Comparison of ENCODE assay signal across 20 cellular contexts in genomic region chr2:9103663-9104277, GRCh38.
A peak's percentile ranks its signal among the peaks of the same experiment; 100 is the strongest.
DNase-seq lines count a peak whose midpoint lies in the region; ATAC-seq, FAIRE-seq and TF ChIP-seq lines count a peak whose summit lies in the region.
"Had no signal": no experiment of that assay in that cellular context is flagged by ENCODE, and none has a peak within 500 bp of the region (broad histone marks: within the 10 kb centered on the region; RNA-seq: fewer than 3 reads in every experiment).

No MANE protein-coding gene starts in this region.

- H3K4me1 ChIP-seq in keratinocyte (ENCODE audit: control insufficient read depth, extremely low read depth, insufficient read depth, low read length) = peaks cover 35% of the 10 kb centered on the region
- peaks cover 7% of the 10 kb centered on the region for H3K4me1 ChIP-seq in vagina
- H3K4me1 ChIP-seq: BE2C had no signal

- intact Hi-C loops in vagina (cut with DNase I) = no loop called here
- intact Hi-C loops in activated T-helper 1 cell treated with anti-CD3 and anti-CD28 coated beads, Interleukin-12 subunit alpha, Interleukin-12 subunit beta, Interleukin-2, Interleukin-4 antibody, amounts not matched to agents 30 ng/mL and 10 ng/mL and 1 ng/mL, durations not matched to agents 14 hours and 24 hours and 36 hours (cut with micrococcal nuclease) = no loop called here

- no peaks in the 10 kb centered on the region for H3K36me3 Mint-ChIP-seq in activated CD8-positive, alpha-beta memory T cell treated with anti-CD3 and anti-CD28 coated beads, Interleukin-2, amount 10 ng/mL, durations not matched to agents 7 days and 5 days
- no peaks in the 10 kb centered on the region for H3K36me3 Mint-ChIP-seq in activated T-helper 1 cell treated with anti-CD3 and anti-CD28 coated beads, Interleukin-12 subunit alpha, Interleukin-12 subunit beta, Interleukin-2, Interleukin-4 antibody, amounts not matched to agents 30 ng/mL and 10 ng/mL and 1 ng/mL, durations not matched to agents 14 hours and 24 hours and 36 hours (ENCODE audit: low read depth)

- no peaks in the 10 kb centered on the region for H4K20me1 ChIP-seq in keratinocyte (ENCODE audit: control insufficient read depth, extremely low read depth, insufficient read depth, low read length)

- dilution Hi-C loops in keratinocyte (cut with MboI; ENCODE audit: extremely low pct_ligation_motif_present, low sequenced_read_pairs) = no loop called here

- ATAC-seq in activated CD8-positive, alpha-beta memory T cell treated with anti-CD3 and anti-CD28 coated beads, Interleukin-2, amount 10 ng/mL, durations not matched to agents 7 days and 5 days = no peak
- ATAC-seq: activated CD4-positive, CD25-positive, alpha-beta regulatory T cell treated with anti-CD3 and anti-CD28 coated beads, Interleukin-2, amount 50 U/mL, for 24 hours; gastroesophageal sphincter had no signal

- H3K4me1 Mint-ChIP-seq in activated CD8-positive, alpha-beta memory T cell treated with anti-CD3 and anti-CD28 coated beads, Interleukin-2, amount 10 ng/mL, durations not matched to agents 7 days and 5 days = peaks cover 8% of the 10 kb centered on the region
- peaks cover 9% of the 10 kb centered on the region for H3K4me1 Mint-ChIP-seq in activated T-helper 1 cell treated with anti-CD3 and anti-CD28 coated beads, Interleukin-12 subunit alpha, Interleukin-12 subunit beta, Interleukin-2, Interleukin-4 antibody, amounts not matched to agents 30 ng/mL and 10 ng/mL and 1 ng/mL, durations not matched to agents 14 hours and 24 hours and 36 hours (ENCODE audit: low read depth)

- H3K27ac ChIP-seq in keratinocyte (ENCODE audit: control insufficient read depth, insufficient read depth, low read length) = peak overlapping the region; percentile 37
- H3K27ac ChIP-seq in vagina = peak overlapping the region; percentile 61
- H3K27ac ChIP-seq: cardiac muscle cell, gastroesophageal sphincter, right atrium auricular region had no signal

- H3K27me3 ChIP-seq in bronchial epithelial cell (ENCODE audit: control insufficient read depth, insufficient read depth, low read length) (no peaks in the 10 kb centered on the region), keratinocyte (ENCODE audit: control insufficient read depth, extremely low read depth, insufficient read depth, low read length) (no peaks in the 10 kb centered on the region), vagina (no peaks in the 10 kb centered on the region)
- H3K27me3 ChIP-seq: BE2C, cardiac muscle cell, gastroesophageal sphincter, right atrium auricular region had no signal

- no peaks in the 10 kb centered on the region for H3K79me2 ChIP-seq in keratinocyte (ENCODE audit: control insufficient read depth, insufficient read depth, low read length)

- no peaks in the 10 kb centered on the region for H3K9me3 Mint-ChIP-seq in activated CD8-positive, alpha-beta memory T cell treated with anti-CD3 and anti-CD28 coated beads, Interleukin-2, amount 10 ng/mL, durations not matched to agents 7 days and 5 days (ENCODE audit: low read depth)
- H3K9me3 Mint-ChIP-seq in activated T-helper 1 cell treated with anti-CD3 and anti-CD28 coated beads, Interleukin-12 subunit alpha, Interleukin-12 subunit beta, Interleukin-2, Interleukin-4 antibody, amounts not matched to agents 30 ng/mL and 10 ng/mL and 1 ng/mL, durations not matched to agents 14 hours and 24 hours and 36 hours = no peaks in the 10 kb centered on the region

- no peak overlapping the region for H2AFZ ChIP-seq in keratinocyte (ENCODE audit: control insufficient read depth, low read length)

- DNase-seq in activated CD8-positive, alpha-beta memory T cell treated with anti-CD3 and anti-CD28 coated beads, Interleukin-2, amount 50 U/mL, for 48 hours = peak; percentile 25
- DNase-seq in activated CD8-positive, alpha-beta memory T cell treated with anti-CD3 and anti-CD28 coated beads, Interleukin-2, amount 10 ng/mL, durations not matched to agents 7 days and 5 days = no peak
- DNase-seq in bronchial epithelial cell (ENCODE audit: low read depth) (peak; percentile 76), keratinocyte (ENCODE audit: low read depth, low spot score) (no peak), vagina (ENCODE audit: extremely low spot score in 2 of 2) (no peak), AG20443 (ENCODE audit: low spot score) (no peak), MV-4-11 (lab: John Stamatoyannopoulos, UW) (no peak)
- DNase-seq in activated T-helper 1 cell treated with anti-CD3 and anti-CD28 coated beads, Interleukin-12 subunit alpha, Interleukin-12 subunit beta, Interleukin-2, Interleukin-4 antibody, amounts not matched to agents 30 ng/mL and 10 ng/mL and 1 ng/mL, durations not matched to agents 14 hours and 24 hours and 36 hours (ENCODE audit: low spot score) = no peak
- DNase-seq: activated gamma-delta T cell; BE2C; NCI-H1436 treated with DMSO at 0.1 percent for 48 hours; nucleus accumbens; SIG-M5; stimulated activated CD4-positive, alpha-beta T cell treated with anti-CD3 and anti-CD28 coated beads, Interleukin-15, amount 100 ng/mL, for 24 hours had no signal

- H3K9me3 ChIP-seq in keratinocyte (ENCODE audit: control insufficient read depth, low read depth, low read length) (no peaks in the 10 kb centered on the region), vagina (no peaks in the 10 kb centered on the region)
- H3K9me3 ChIP-seq: BE2C, gastroesophageal sphincter, right atrium auricular region had no signal

- no peak overlapping the region for H3K27ac Mint-ChIP-seq in activated CD8-positive, alpha-beta memory T cell treated with anti-CD3 and anti-CD28 coated beads, Interleukin-2, amount 10 ng/mL, durations not matched to agents 7 days and 5 days
- H3K27ac Mint-ChIP-seq in activated T-helper 1 cell treated with anti-CD3 and anti-CD28 coated beads, Interleukin-12 subunit alpha, Interleukin-12 subunit beta, Interleukin-2, Interleukin-4 antibody, amounts not matched to agents 30 ng/mL and 10 ng/mL and 1 ng/mL, durations not matched to agents 14 hours and 24 hours and 36 hours = no peak overlapping the region

- H3K9me1 ChIP-seq in keratinocyte (ENCODE audit: control insufficient read depth, extremely low read depth, insufficient read depth, low read length) = no peaks in the 10 kb centered on the region

- peaks cover 7% of the 10 kb centered on the region for H3K27me3 Mint-ChIP-seq in activated CD8-positive, alpha-beta memory T cell treated with anti-CD3 and anti-CD28 coated beads, Interleukin-2, amount 10 ng/mL, durations not matched to agents 7 days and 5 days
- H3K27me3 Mint-ChIP-seq in activated T-helper 1 cell treated with anti-CD3 and anti-CD28 coated beads, Interleukin-12 subunit alpha, Interleukin-12 subunit beta, Interleukin-2, Interleukin-4 antibody, amounts not matched to agents 30 ng/mL and 10 ng/mL and 1 ng/mL, durations not matched to agents 14 hours and 24 hours and 36 hours (ENCODE audit: insufficient read depth) = peaks cover 10% of the 10 kb centered on the region

- no peak overlapping the region for H3K9ac ChIP-seq in keratinocyte (ENCODE audit: control insufficient read depth, extremely low read depth, insufficient read depth, low read length)

- H3K4me2 ChIP-seq in keratinocyte (ENCODE audit: control insufficient read depth, extremely low read depth, insufficient read depth, low read depth, low read length) = no peak overlapping the region

- no peaks in the 10 kb centered on the region for H3K36me3 ChIP-seq in bronchial epithelial cell (ENCODE audit: control insufficient read depth, insufficient read depth, low read length)
- H3K36me3 ChIP-seq in keratinocyte (ENCODE audit: control insufficient read depth in 2 of 2, extremely low read depth in 1 of 2, insufficient read depth in 2 of 2, low read length in 2 of 2) = no peaks in the 10 kb centered on the region
- H3K36me3 ChIP-seq in vagina = no peaks in the 10 kb centered on the region
- H3K36me3 ChIP-seq: BE2C, cardiac muscle cell, gastroesophageal sphincter, right atrium auricular region had no signal

- FAIRE-seq in bronchial epithelial cell (lab: Jason Lieb, UNC) (no peak), keratinocyte (lab: Jason Lieb, UNC) (no peak)
- FAIRE-seq: G401.6, GM19239 had no signal

- CTCF ChIA-PET in activated CD8-positive, alpha-beta memory T cell treated with anti-CD3 and anti-CD28 coated beads, Interleukin-2, amount 10 ng/mL, durations not matched to agents 7 days and 5 days (lab: Charles Lee) = no interaction called here

- H3K4me3 ChIP-seq in bronchial epithelial cell (ENCODE audit: low read depth, low read length) (no peak overlapping the region), keratinocyte (ENCODE audit: control insufficient read depth in 2 of 3, extremely low read depth in 1 of 3, insufficient read depth in 2 of 3, low read depth in 1 of 3, low read length in 3 of 3) (no peak overlapping the region), vagina (no peak overlapping the region)
- H3K4me3 ChIP-seq: cardiac muscle cell, gastroesophageal sphincter, right atrium auricular region had no signal

- no peak for TF ChIP-seq POLR2A in vagina (IDR thresholded peaks at IDR 0.05)

- no peak overlapping the region for H3K4me3 Mint-ChIP-seq in activated CD8-positive, alpha-beta memory T cell treated with anti-CD3 and anti-CD28 coated beads, Interleukin-2, amount 10 ng/mL, durations not matched to agents 7 days and 5 days
- no peak overlapping the region for H3K4me3 Mint-ChIP-seq in activated T-helper 1 cell treated with anti-CD3 and anti-CD28 coated beads, Interleukin-12 subunit alpha, Interleukin-12 subunit beta, Interleukin-2, Interleukin-4 antibody, amounts not matched to agents 30 ng/mL and 10 ng/mL and 1 ng/mL, durations not matched to agents 14 hours and 24 hours and 36 hours

- TF ChIP-seq CTCF in bronchial epithelial cell (IDR thresholded peaks at IDR 0.05; ENCODE audit: insufficient read depth, low read length, severe bottlenecking) (no peak), keratinocyte (optimal IDR thresholded peaks at IDR 0.05 in 1 of 3, IDR thresholded peaks at IDR 0.05 in 1 of 3, conservative IDR thresholded peaks at IDR 0.05 in 1 of 3; ENCODE audit: extremely low read depth in 1 of 3, insufficient read depth in 2 of 3, low read length in 3 of 3) (no peak), vagina (IDR thresholded peaks at IDR 0.05) (no peak)

Comparison
In these comparisons a context has a peak if more than half of its experiments do, and no peak if none do; other contexts are left out.
1. DNase-seq: peak in activated CD8-positive, alpha-beta memory T cell treated with anti-CD3 and anti-CD28 coated beads, Interleukin-2, amount 50 U/mL, for 48 hours (single experiment) and bronchial epithelial cell (single experiment); none in activated CD8-positive, alpha-beta memory T cell treated with anti-CD3 and anti-CD28 coated beads, Interleukin-2, amount 10 ng/mL, durations not matched to agents 7 days and 5 days (single experiment), keratinocyte (single experiment), vagina (0 of 2), AG20443 (single experiment), activated T-helper 1 cell treated with anti-CD3 and anti-CD28 coated beads, Interleukin-12 subunit alpha, Interleukin-12 subunit beta, Interleukin-2, Interleukin-4 antibody, amounts not matched to agents 30 ng/mL and 10 ng/mL and 1 ng/mL, durations not matched to agents 14 hours and 24 hours and 36 hours (single experiment) and MV-4-11 (single experiment).